In the genomic region with DNA sequence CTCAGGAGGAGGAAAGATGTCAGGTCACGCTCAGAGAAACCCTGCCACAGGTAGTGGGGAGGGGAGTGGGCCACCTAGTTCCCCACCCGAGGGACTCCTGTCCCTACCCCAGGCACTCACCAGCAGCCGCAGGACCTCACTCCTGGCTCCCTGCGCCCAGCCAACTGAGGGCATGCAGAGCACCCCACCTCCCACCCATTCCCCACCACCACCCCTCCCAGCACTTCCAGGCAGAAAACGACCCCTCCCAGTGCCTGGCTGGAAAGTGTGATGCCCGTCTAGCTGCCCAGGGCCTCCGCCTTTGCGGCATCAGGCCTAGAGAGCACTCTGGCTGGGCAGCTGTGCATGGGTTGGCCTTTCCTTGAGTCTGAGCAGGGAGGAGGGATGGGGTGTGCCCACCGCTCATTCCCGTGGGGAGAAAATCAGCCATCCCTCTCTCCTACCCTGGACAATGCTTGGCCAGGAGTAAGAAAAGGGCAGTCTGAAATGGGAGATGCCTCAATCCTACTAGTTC, we compare ENCODE assay signal across 13 cellular contexts. TPM values are rescaled to one million over a fixed set of nuclear protein-coding genes. Genes with fewer than 3 reads are reported as not detected.
DNase-seq lines count a peak whose midpoint lies in the region; ATAC-seq and TF ChIP-seq lines count a peak whose summit lies in the region.
"Had no signal": no experiment of that assay in that cellular context is flagged by ENCODE, and none has a peak within 500 bp of the region (broad histone marks: within the 10 kb centered on the region; RNA-seq: fewer than 3 reads in every experiment).

No MANE protein-coding gene starts in this region.

- H3K27me3 ChIP-seq in CD4-positive, alpha-beta T cell (ENCODE audit: control insufficient read depth, insufficient read depth, low read length) = no peaks in the 10 kb centered on the region
- H3K27me3 ChIP-seq in lower lobe of right lung (ENCODE audit: low read depth) (no peaks in the 10 kb centered on the region), transverse colon (no peaks in the 10 kb centered on the region), PC-9 (ENCODE audit: insufficient read depth, low read depth) (no peaks in the 10 kb centered on the region)

- 84% methylated on average over 10 of the region's 10 CpGs; no CpG with 5 or more reads in 1 of the 2 donors for WGBS in transverse colon (ENCODE audit: low coverage in 1 of 2), 2 donors

- no peaks in the 10 kb centered on the region for H3K9me2 ChIP-seq in PC-9 (ENCODE audit: insufficient read depth)

- H3K27ac Mint-ChIP-seq in CD4-positive, alpha-beta T cell = peak overlapping the region; percentile 36
- H3K27ac Mint-ChIP-seq: CD8-positive, alpha-beta T cell had no signal

- no peak overlapping the region for H3K4me2 ChIP-seq in PC-9

- no peak for TF ChIP-seq CTCF in CD4-positive, alpha-beta T cell (IDR thresholded peaks at IDR 0.05)
- no peak for TF ChIP-seq CTCF in lower lobe of right lung (IDR thresholded peaks at IDR 0.05)
- no peak for TF ChIP-seq CTCF in transverse colon (IDR thresholded peaks at IDR 0.05)
- no peak for TF ChIP-seq CTCF in PC-9 (conservative IDR thresholded peaks at IDR 0.05)

- no peaks in the 10 kb centered on the region for H3K36me3 ChIP-seq in lower lobe of right lung
- no peaks in the 10 kb centered on the region for H3K36me3 ChIP-seq in transverse colon
- no peaks in the 10 kb centered on the region for H3K36me3 ChIP-seq in PC-9 (ENCODE audit: low read depth)

- DNase-seq in CD4-positive, alpha-beta T cell = no peak
- DNase-seq in lower lobe of right lung (no peak), transverse colon (no peak), PC-9 (no peak), NCI-H146 treated with DMSO at 0.1 percent for 48 hours (lab: John Stamatoyannopoulos, UW; ENCODE audit: unreplicated experiment) (no peak)
- DNase-seq in stimulated activated CD4-positive, alpha-beta T cell treated with anti-CD3 and anti-CD28 coated beads, Interleukin-4, amount 100 ng/mL, for 1 hour = no peak
- DNase-seq: CD8-positive, alpha-beta T cell; GF-D8; HCEC 1CT; NCI-H1436; NCI-H2081 had no signal

- no peaks in the 10 kb centered on the region for H3K79me2 ChIP-seq in PC-9 (ENCODE audit: low read depth)

- H2AFZ ChIP-seq in PC-9 = no peak overlapping the region

- H3K9me3 ChIP-seq in CD4-positive, alpha-beta T cell (ENCODE audit: control insufficient read depth, low read length) = no peaks in the 10 kb centered on the region
- H3K9me3 ChIP-seq in lower lobe of right lung = no peaks in the 10 kb centered on the region
- H3K9me3 ChIP-seq in transverse colon = no peaks in the 10 kb centered on the region
- H3K9me3 ChIP-seq in PC-9 (ENCODE audit: insufficient read depth, low read depth) = no peaks in the 10 kb centered on the region

- POLR2A ChIA-PET in CD4-positive, alpha-beta T cell (lab: Charles Lee) = interaction anchor here (1.2 kb wide), 1 partner anchor 9 kb away, joined by 5 read pairs; no protein-coding TSS in a partner anchor
- POLR2A ChIA-PET in PC-9 (lab: Charles Lee; ENCODE audit: unreplicated experiment) = no interaction called here

- H3K4me1 ChIP-seq in lower lobe of right lung (peaks cover 58% of the 10 kb centered on the region), transverse colon (peaks cover 21 to 31% (median 23%) of the 10 kb centered on the region in 4 donors), PC-9 (replicated peaks; ENCODE audit: insufficient read depth) (peaks cover 14% of the 10 kb centered on the region)

- BruUV-seq in PC-9 (replicated peaks; lab: Mats Ljungman, UMichigan) = no TSS peak

- in situ Hi-C loops in transverse colon (cut with MboI; ENCODE audit: low pct_ligation_motif_present in 1 of 4, low pct_unique_long_range_greater_than_20kb in 1 of 4, low sequenced_read_pairs in 3 of 4) = loop anchor here in 3 of 4 donors (10.0 to 25.0 kb wide), 3 partner anchors 57 to 331 kb away; a partner anchor contains a TSS

- H4K20me1 ChIP-seq in PC-9 (ENCODE audit: insufficient read depth) = no peaks in the 10 kb centered on the region

- no peak for TF ChIP-seq EP300 in transverse colon (IDR thresholded peaks at IDR 0.05; ENCODE audit: low read depth)

- no peak overlapping the region for H3K4me3 Mint-ChIP-seq in CD4-positive, alpha-beta T cell
- H3K4me3 Mint-ChIP-seq: CD8-positive, alpha-beta T cell had no signal

- TF ChIP-seq POLR2A in transverse colon (IDR thresholded peaks at IDR 0.05) = no peak

- CTCF ChIA-PET in CD4-positive, alpha-beta T cell (lab: Charles Lee) = no interaction called here
- CTCF ChIA-PET in PC-9 (lab: Charles Lee) = no interaction called here

- H3K27ac ChIP-seq in CD4-positive, alpha-beta T cell (ENCODE audit: low read depth, low read length) = no peak overlapping the region
- H3K27ac ChIP-seq in cingulate gyrus (ENCODE audit: low read depth, low read length) = peak overlapping the region; percentile 8
- peak overlapping the region; percentile 71 for H3K27ac ChIP-seq in lower lobe of right lung
- peak overlapping the region; percentile 1 to 28 (median 10) for H3K27ac ChIP-seq in transverse colon
- H3K27ac ChIP-seq in PC-9 = no peak overlapping the region

- H3K4me3 ChIP-seq in lower lobe of right lung (no peak overlapping the region), transverse colon (no peak overlapping the region), PC-9 (no peak overlapping the region)

- H3K36me3 Mint-ChIP-seq in CD4-positive, alpha-beta T cell (ENCODE audit: low read depth) = no peaks in the 10 kb centered on the region
- H3K36me3 Mint-ChIP-seq: CD8-positive, alpha-beta T cell had no signal

- ATAC-seq in CD4-positive, alpha-beta T cell (ENCODE audit: poor library complexity) = no peak
- ATAC-seq in lower lobe of right lung = no peak
- ATAC-seq: CD8-positive, alpha-beta T cell had no signal

- H3K27me3 Mint-ChIP-seq in CD4-positive, alpha-beta T cell = no peaks in the 10 kb centered on the region

- peaks cover 54% of the 10 kb centered on the region for H3K4me1 Mint-ChIP-seq in CD4-positive, alpha-beta T cell (ENCODE audit: low read depth)

- H3K9me3 Mint-ChIP-seq in CD4-positive, alpha-beta T cell = no peaks in the 10 kb centered on the region
- H3K9me3 Mint-ChIP-seq: CD8-positive, alpha-beta T cell had no signal

- intact Hi-C loops in CD4-positive, alpha-beta T cell (cut with DNase I, micrococcal nuclease) = no loop called here
- intact Hi-C loops in lower lobe of right lung (cut with DNase I) = no loop called here
- intact Hi-C loops in transverse colon (cut with DNase I; ENCODE audit: low total_unique reads) = no loop called here
- intact Hi-C loops in PC-9 (cut with micrococcal nuclease; ENCODE audit: unreplicated experiment) = no loop called here

- H3F3A ChIP-seq in PC-9 (ENCODE audit: insufficient read depth, low read depth) = peaks cover 6% of the 10 kb centered on the region; the same call in 1 of the 2 replicates

RNA-seq across cellular contexts. Expression of a gene that starts 1.4 kb away (rescaled TPM):
- under 1 TPM; 0.25 to 0.36 TPM for total RNA-seq in CD4-positive, alpha-beta T cell
- 0.32 TPM for total RNA-seq in lower lobe of right lung
- under 1 TPM in 1 of 4 donors, not detected in 3; 0.16 TPM for total RNA-seq in transverse colon
- not detected in 2 replicates for total RNA-seq in PC-9 (2021)
- total RNA-seq: LHCN-M2 had no signal

RNA-seq across cellular contexts. Expression of a gene that starts 55.1 kb away (rescaled TPM):
- 10 to 100 TPM; 86.2 to 91.4 TPM for total RNA-seq in CD4-positive, alpha-beta T cell
- total RNA-seq in lower lobe of right lung (117 TPM), transverse colon (10 to 100 TPM; 54.3 to 77.0 (median 61.6) TPM), PC-9 (2021) (57.7 and 59.3 TPM in 2 replicates)

Comparison
In these comparisons a context has a peak if more than half of its experiments do, and no peak if none do; other contexts are left out.
1. H3K27ac ChIP-seq: peak in cingulate gyrus (single experiment), lower lobe of right lung (single experiment) and transverse colon (4 of 4); none in CD4-positive, alpha-beta T cell (single experiment) and PC-9 (single experiment).